Comparison of ENCODE assay signal across 19 cellular contexts in the genomic region with DNA sequence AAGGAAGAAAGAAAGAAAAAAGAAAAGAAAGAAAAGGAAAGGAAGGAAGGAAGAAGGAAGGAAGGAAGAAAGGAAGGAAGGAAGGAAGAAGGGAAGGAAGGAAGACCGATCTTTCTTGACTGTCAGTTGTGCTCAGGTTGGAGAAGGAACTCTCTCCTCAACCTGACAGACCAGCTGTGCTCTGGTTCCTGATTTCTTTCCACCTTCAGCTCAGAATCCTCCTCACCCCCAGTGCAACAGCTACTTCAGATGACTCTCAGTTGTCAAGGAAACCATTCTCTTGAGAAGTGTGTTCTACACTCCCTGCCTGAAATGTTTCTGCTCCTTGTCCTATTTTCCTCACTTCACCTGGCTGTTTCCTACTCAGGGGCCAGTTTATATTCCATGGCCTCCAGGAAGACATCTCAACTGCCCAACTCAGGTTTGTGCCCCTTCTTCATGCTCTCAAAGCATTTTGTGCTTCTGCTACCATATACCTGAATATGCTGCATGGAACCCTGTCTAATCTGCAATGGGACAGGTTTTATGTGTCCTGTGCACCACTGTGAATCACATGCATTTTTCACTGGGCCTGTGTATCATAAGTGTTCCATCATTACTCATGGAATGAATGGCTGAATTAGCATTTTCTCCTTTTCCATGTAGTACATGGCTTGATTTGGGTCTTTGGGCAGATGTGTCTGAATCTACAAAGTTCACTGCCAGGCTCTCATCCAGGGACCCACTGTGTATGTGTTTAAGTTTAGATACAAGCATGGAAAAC.
"Had no signal": no experiment of that assay in that cellular context is flagged by ENCODE, and none has a peak within 500 bp of the region (broad histone marks: within the 10 kb centered on the region; RNA-seq: fewer than 3 reads in every experiment).

No MANE protein-coding gene starts in this region.

- ATAC-seq: activated CD8-positive, alpha-beta memory T cell treated with anti-CD3 and anti-CD28 coated beads, Interleukin-2, amount 10 ng/mL, durations not matched to agents 7 days and 5 days; esophagus mucosa; natural killer cell had no signal

- H3K36me3 Mint-ChIP-seq: activated CD8-positive, alpha-beta memory T cell treated with anti-CD3 and anti-CD28 coated beads, Interleukin-2, amount 10 ng/mL, durations not matched to agents 7 days and 5 days; memory B cell; natural killer cell had no signal

- H3K4me1 Mint-ChIP-seq: activated CD8-positive, alpha-beta memory T cell treated with anti-CD3 and anti-CD28 coated beads, Interleukin-2, amount 10 ng/mL, durations not matched to agents 7 days and 5 days had no signal

- H3K4me3 ChIP-seq: colonic mucosa, upper lobe of left lung had no signal

- H3K4me1 ChIP-seq: colonic mucosa, upper lobe of left lung had no signal

- H3K9me3 Mint-ChIP-seq: memory B cell; natural killer cell; stimulated activated naive CD8-positive, alpha-beta T cell treated with anti-CD3 and anti-CD28 coated beads, Interleukin-15, Interleukin-2, amounts not matched to agents 100 ng/mL and 50 ng/mL, for 24 hours had no signal

- H3K4me3 Mint-ChIP-seq: activated CD8-positive, alpha-beta memory T cell treated with anti-CD3 and anti-CD28 coated beads, Interleukin-2, amount 10 ng/mL, durations not matched to agents 7 days and 5 days; memory B cell; natural killer cell; stimulated activated naive CD8-positive, alpha-beta T cell treated with anti-CD3 and anti-CD28 coated beads, Interleukin-15, Interleukin-2, amounts not matched to agents 100 ng/mL and 50 ng/mL, for 24 hours had no signal

- H3K27ac Mint-ChIP-seq: activated CD8-positive, alpha-beta memory T cell treated with anti-CD3 and anti-CD28 coated beads, Interleukin-2, amount 10 ng/mL, durations not matched to agents 7 days and 5 days; memory B cell; natural killer cell; progenitor cell of endocrine pancreas; stimulated activated naive CD8-positive, alpha-beta T cell treated with anti-CD3 and anti-CD28 coated beads, Interleukin-15, Interleukin-2, amounts not matched to agents 100 ng/mL and 50 ng/mL, for 24 hours had no signal

- H3K9me3 ChIP-seq: colonic mucosa, upper lobe of left lung had no signal

- H3K36me3 ChIP-seq: colonic mucosa, upper lobe of left lung had no signal

- DNase-seq: activated CD4-positive, alpha-beta T cell treated with anti-CD3 and anti-CD28 coated beads for 1 hour; activated CD4-positive, alpha-beta T cell treated with anti-CD3 and anti-CD28 coated beads, Interleukin-2, amount 50 U/mL, for 4 hours; activated CD8-positive, alpha-beta memory T cell treated with anti-CD3 and anti-CD28 coated beads, Interleukin-2, amount 10 ng/mL, durations not matched to agents 7 days and 5 days; activated naive CD4-positive, alpha-beta T cell treated with anti-CD3 and anti-CD28 coated beads, Interleukin-2, amount 50 U/mL, for 16 hours; activated T-cell treated with anti-CD3 and anti-CD28 coated beads, Interleukin-2, amount 50 U/mL, for 1 hour; central memory CD4-positive, alpha-beta T cell; colonic mucosa; kidney; left ventricle myocardium superior; natural killer cell; right cardiac atrium; small intestine; stimulated activated CD4-positive, alpha-beta T cell treated with anti-CD3 and anti-CD28 coated beads, Interleukin-4, amount 100 ng/mL, for 4 hours; stimulated activated CD8-positive, alpha-beta memory T cell treated with anti-CD3 and anti-CD28 coated beads, Interleukin-4, amount 100 ng/mL, for 48 hours; upper lobe of left lung had no signal

- H3K27ac ChIP-seq: colonic mucosa, upper lobe of left lung had no signal

- H3K27me3 Mint-ChIP-seq: activated CD8-positive, alpha-beta memory T cell treated with anti-CD3 and anti-CD28 coated beads, Interleukin-2, amount 10 ng/mL, durations not matched to agents 7 days and 5 days; stimulated activated naive CD8-positive, alpha-beta T cell treated with anti-CD3 and anti-CD28 coated beads, Interleukin-15, Interleukin-2, amounts not matched to agents 100 ng/mL and 50 ng/mL, for 24 hours had no signal

- H3K27me3 ChIP-seq: colonic mucosa, upper lobe of left lung had no signal
